Comparison of ENCODE assay signal across 12 cellular contexts in the genomic region with DNA sequence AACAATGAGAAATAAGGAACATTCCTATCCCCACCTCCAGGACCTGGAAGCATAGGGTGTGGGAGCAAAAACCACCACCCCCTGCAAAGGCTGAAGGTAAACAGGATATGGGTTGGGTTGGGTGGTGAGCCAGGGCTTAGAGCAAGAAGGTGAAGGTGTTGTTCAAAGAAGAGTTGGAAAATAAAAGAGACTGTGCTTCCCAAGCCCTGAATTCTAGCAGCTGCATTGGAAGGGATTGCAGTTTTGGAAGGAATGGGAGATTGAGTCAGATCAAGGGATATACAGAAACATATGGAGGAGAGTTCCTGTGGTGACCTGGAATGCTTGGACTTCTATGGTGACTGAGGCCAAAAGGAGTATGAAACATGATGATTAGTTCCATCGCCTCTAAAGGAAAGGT. TPM values are rescaled to one million over a fixed set of nuclear protein-coding genes. Genes with fewer than 3 reads are reported as not detected.
DNase-seq lines count a peak whose midpoint lies in the region; TF ChIP-seq lines count a peak whose summit lies in the region.
"Had no signal": no experiment of that assay in that cellular context is flagged by ENCODE, and none has a peak within 500 bp of the region (broad histone marks: within the 10 kb centered on the region; RNA-seq: fewer than 3 reads in every experiment).

No MANE protein-coding gene starts in this region.

- TF ChIP-seq CTCF in fibroblast of lung (conservative IDR thresholded peaks at IDR 0.05 in 1 of 2, IDR thresholded peaks at IDR 0.05 in 1 of 2; ENCODE audit: low read depth in 1 of 2, low read length in 2 of 2) = no peak

- H3K27ac ChIP-seq in ACC112 (ENCODE audit: low read depth, low read length) = peak overlapping the region; percentile 73
- peak overlapping the region; percentile 89 for H3K27ac ChIP-seq in SK-N-MC
- H3K27ac ChIP-seq in fibroblast of lung (ENCODE audit: insufficient read depth, low read length) = peak overlapping the region; percentile 41
- H3K27ac ChIP-seq in substantia nigra (ENCODE audit: low read depth, low read length, poor library complexity, severe bottlenecking) = no peak overlapping the region
- H3K27ac ChIP-seq: cardiac muscle cell had no signal

- H3K36me3 ChIP-seq in ACC112 (ENCODE audit: insufficient read depth, low read length) (no peaks in the 10 kb centered on the region), SK-N-MC (ENCODE audit: insufficient read depth, low read length) (no peaks in the 10 kb centered on the region), fibroblast of lung (ENCODE audit: control insufficient read depth, insufficient read depth, low read length) (no peaks in the 10 kb centered on the region)
- H3K36me3 ChIP-seq: cardiac muscle cell had no signal

- no peaks in the 10 kb centered on the region for H3K27me3 ChIP-seq in ACC112 (ENCODE audit: insufficient read depth, low read length)
- H3K27me3 ChIP-seq in fibroblast of lung (ENCODE audit: control insufficient read depth, insufficient read depth, low read length) = no peaks in the 10 kb centered on the region

- DNase-seq in EL = peak; percentile 85
- no peak for DNase-seq in SK-N-MC (ENCODE audit: low read depth, low spot score)
- DNase-seq in fibroblast of lung (ENCODE audit: low read depth in 2 of 2) = peak; percentile 73 to 97
- no peak for DNase-seq in substantia nigra (lab: John Stamatoyannopoulos, UW)
- no peak for DNase-seq in NCI-H748 (lab: John Stamatoyannopoulos, UW; ENCODE audit: unreplicated experiment)
- DNase-seq in stimulated activated CD4-positive, alpha-beta T cell treated with anti-CD3 and anti-CD28 coated beads, Interleukin-4, amount 100 ng/mL, for 24 hours = no peak
- no peak for DNase-seq in epidermal melanocyte (ENCODE audit: insufficient read length, low spot score)
- DNase-seq: immature natural killer cell, NCI-H2081 treated with DMSO at 0.1 percent for 48 hours had no signal

- H3K9ac ChIP-seq in SK-N-MC (ENCODE audit: insufficient read length) (no peak overlapping the region), fibroblast of lung (ENCODE audit: insufficient read depth, low read length) (no peak overlapping the region)

- H3K4me3 ChIP-seq in ACC112 (ENCODE audit: low read depth, low read length) = no peak overlapping the region
- H3K4me3 ChIP-seq in SK-N-MC = no peak overlapping the region
- H3K4me3 ChIP-seq in fibroblast of lung (replicated peaks in 1 of 4; ENCODE audit: control extremely low read depth in 1 of 4, insufficient read depth in 1 of 4, low read depth in 3 of 4, low read length in 4 of 4) = no peak overlapping the region
- H3K4me3 ChIP-seq: cardiac muscle cell, K562 had no signal

- no peaks in the 10 kb centered on the region for H4K20me1 ChIP-seq in fibroblast of lung (ENCODE audit: control insufficient read depth, extremely low read depth, insufficient read depth, low read length)

- peak overlapping the region; percentile 55 for H3K4me2 ChIP-seq in fibroblast of lung (ENCODE audit: extremely low read depth, insufficient read depth, low read length)

- H3K9me3 ChIP-seq in SK-N-MC (ENCODE audit: low read depth, low read length) (no peaks in the 10 kb centered on the region), fibroblast of lung (ENCODE audit: control insufficient read depth, insufficient read depth, low read depth, low read length) (no peaks in the 10 kb centered on the region)

- H3K4me1 ChIP-seq in ACC112 (ENCODE audit: control insufficient read depth, insufficient read depth, low read length, unreplicated experiment) (peaks cover 34% of the 10 kb centered on the region), fibroblast of lung (ENCODE audit: control insufficient read depth, extremely low read depth, insufficient read depth, low read length) (peaks cover 3% of the 10 kb centered on the region)

- H2AFZ ChIP-seq in ACC112 (ENCODE audit: low read length, unreplicated experiment) (peak overlapping the region; percentile 36), fibroblast of lung (ENCODE audit: low read length) (no peak overlapping the region)

- H3K79me2 ChIP-seq in ACC112 (ENCODE audit: control insufficient read depth, insufficient read depth, low read length, unreplicated experiment) (no peaks in the 10 kb centered on the region), fibroblast of lung (ENCODE audit: control insufficient read depth, insufficient read depth, low read length) (no peaks in the 10 kb centered on the region)

RNA-seq across cellular contexts. Expression of gene MTAP, which starts 24.7 kb away (rescaled TPM):
- total RNA-seq in fibroblast of lung = 27.6 and 28.8 TPM in 2 replicates
- 20.0 and 31.1 TPM in 2 replicates for polyA plus RNA-seq in fibroblast of lung
- 15.9 and 26.2 TPM in 2 replicates for polyA plus RNA-seq in fibroblast of lung (2012)
- polyA minus RNA-seq in fibroblast of lung (ENCODE audit: low replicate concordance) = 21.1 and 22.6 TPM in 2 replicates
- polyA plus RNA-seq: K562 had no signal

Comparison
In these comparisons a context has a peak if more than half of its experiments do, and no peak if none do; other contexts are left out.
1. DNase-seq: peak in EL (single experiment) and fibroblast of lung (2 of 2); none in SK-N-MC (single experiment), substantia nigra (0 of 49), NCI-H748 (single experiment), stimulated activated CD4-positive, alpha-beta T cell treated with anti-CD3 and anti-CD28 coated beads, Interleukin-4, amount 100 ng/mL, for 24 hours (single experiment) and epidermal melanocyte (single experiment).